In genomic region chr11:111395081-111395480, GRCh38 we compare ENCODE assay signal across 1 cellular context.
TF ChIP-seq lines count a peak whose summit lies in the region.

No MANE protein-coding gene starts in this region.

TF ChIP-seq in HepG2, 621 proteins besides CTCF, POLR2A, EP300 and RAD21 (continued from another document and continues in another):
- peak; percentile 62; the same call in 1 of the 2 replicates for TF ChIP-seq ZXDC (CRISPR knock-in tag; IDR thresholded peaks at IDR 0.05)
- peak; percentile 77; the same call in 1 of the 2 replicates for TF ChIP-seq TFDP1 (CRISPR knock-in tag; IDR thresholded peaks at IDR 0.05; ENCODE audit: borderline replicate concordance)
- TF ChIP-seq ZMAT5 (CRISPR knock-in tag; IDR thresholded peaks at IDR 0.05; ENCODE audit: borderline replicate concordance, low read depth), result no peak
- TF ChIP-seq ZNF10 (CRISPR knock-in tag; IDR thresholded peaks at IDR 0.05; ENCODE audit: borderline replicate concordance, low read depth), result no peak
- TF ChIP-seq ZNF713 (CRISPR knock-in tag; IDR thresholded peaks at IDR 0.05), result no peak
- peak; percentile 51; the same call in 1 of the 2 replicates for TF ChIP-seq MIXL1 (CRISPR knock-in tag; IDR thresholded peaks at IDR 0.05)
- TF ChIP-seq ZNF547 (CRISPR knock-in tag; IDR thresholded peaks at IDR 0.05), result peak; percentile 74; the same call in 1 of the 2 replicates
- TF ChIP-seq HNRNPL (IDR thresholded peaks at IDR 0.05; ENCODE audit: low read depth, low read length), result peak; percentile 72
- 0 out of 2 replicates have a peak, but pooled peaks have one; percentile 52 for TF ChIP-seq AHR (CRISPR knock-in tag; IDR thresholded peaks at IDR 0.05)
- peak; percentile 78 for TF ChIP-seq ZFX (CRISPR knock-in tag; IDR thresholded peaks at IDR 0.05; ENCODE audit: low read depth)
- peak; percentile 82 for TF ChIP-seq FOXA3 (CRISPR knock-in tag; IDR thresholded peaks at IDR 0.05)
- no peak for TF ChIP-seq SOX6 (IDR thresholded peaks at IDR 0.05)
- peak; percentile 96 for TF ChIP-seq SOX6 (CRISPR knock-in tag; IDR thresholded peaks at IDR 0.05)
- TF ChIP-seq PITX1 (CRISPR knock-in tag; IDR thresholded peaks at IDR 0.05), result 0 out of 2 replicates have a peak, but pooled peaks have one; percentile 24
- no peak for TF ChIP-seq CHD2 (IDR thresholded peaks at IDR 0.05; ENCODE audit: low read depth, low read length)
- TF ChIP-seq KLF6 (CRISPR knock-in tag; IDR thresholded peaks at IDR 0.05), result 0 out of 2 replicates have a peak, but pooled peaks have one; percentile 76
- TF ChIP-seq SOX13 (IDR thresholded peaks at IDR 0.05), result no peak
- peak in 1 of 2 experiments; percentile 95; a peak in 2 of 4 replicates for TF ChIP-seq SOX13 (CRISPR knock-in tag; conservative IDR thresholded peaks at IDR 0.05 in 1 of 2, IDR thresholded peaks at IDR 0.05 in 1 of 2)
- peak; percentile 40; the same call in 1 of the 2 replicates for TF ChIP-seq CEBPG (CRISPR knock-in tag; IDR thresholded peaks at IDR 0.05)
- TF ChIP-seq ZNF777 (CRISPR knock-in tag; IDR thresholded peaks at IDR 0.05), result no peak
- no peak for TF ChIP-seq JARID2 (CRISPR knock-in tag; IDR thresholded peaks at IDR 0.05; ENCODE audit: insufficient replicate concordance)
- no peak for TF ChIP-seq SIN3A (IDR thresholded peaks at IDR 0.05; ENCODE audit: borderline replicate concordance, low read depth, low read length)
- peak; percentile 85; the same call in 1 of the 2 replicates for TF ChIP-seq IKZF5 (CRISPR knock-in tag; IDR thresholded peaks at IDR 0.05)
- TF ChIP-seq ZKSCAN8 (CRISPR knock-in tag; IDR thresholded peaks at IDR 0.05; ENCODE audit: borderline replicate concordance), result peak; percentile 80; the same call in 1 of the 2 replicates
- TF ChIP-seq GPBP1L1 (CRISPR knock-in tag; IDR thresholded peaks at IDR 0.05), result no peak
- peak; percentile 41; the same call in 1 of the 2 replicates for TF ChIP-seq GATA4 (IDR thresholded peaks at IDR 0.05; ENCODE audit: borderline replicate concordance, low read depth)
- TF ChIP-seq ISX (CRISPR knock-in tag; conservative IDR thresholded peaks at IDR 0.05), result no peak
- TF ChIP-seq GTF2F1 (IDR thresholded peaks at IDR 0.05; ENCODE audit: low read length), result no peak
- TF ChIP-seq ARID5B (CRISPR knock-in tag; IDR thresholded peaks at IDR 0.05), result peak; percentile 79
- peak; percentile 92 for TF ChIP-seq GATAD2A (CRISPR knock-in tag; IDR thresholded peaks at IDR 0.05)
- TF ChIP-seq ZNF589 (CRISPR knock-in tag; conservative IDR thresholded peaks at IDR 0.05), result no peak
- TF ChIP-seq BHLHE40 (IDR thresholded peaks at IDR 0.05; ENCODE audit: low read length), result peak; percentile 30; the same call in 1 of the 2 replicates
- TF ChIP-seq BRD4 (CRISPR knock-in tag; IDR thresholded peaks at IDR 0.05), result peak; percentile 90
- peak; percentile 45; the same call in 1 of the 2 replicates for TF ChIP-seq ZNF563 (CRISPR knock-in tag; IDR thresholded peaks at IDR 0.05)
- TF ChIP-seq ZFP37 (CRISPR knock-in tag; IDR thresholded peaks at IDR 0.05; ENCODE audit: borderline replicate concordance), result peak; percentile 80; the same call in 1 of the 2 replicates
- peak; percentile 64; the same call in 1 of the 2 replicates for TF ChIP-seq ZNF362 (CRISPR knock-in tag; IDR thresholded peaks at IDR 0.05; ENCODE audit: borderline replicate concordance)
- no peak for TF ChIP-seq CSRNP2 (CRISPR knock-in tag; conservative IDR thresholded peaks at IDR 0.05; ENCODE audit: low read depth)
- TF ChIP-seq ZNF646 (CRISPR knock-in tag; IDR thresholded peaks at IDR 0.05), result no peak
- TF ChIP-seq HIVEP1 (CRISPR knock-in tag; IDR thresholded peaks at IDR 0.05), result no peak
- no peak for TF ChIP-seq TAF15 (IDR thresholded peaks at IDR 0.05; ENCODE audit: low read depth, low read length, poor library complexity, severe bottlenecking)
- 0 out of 2 replicates have a peak, but pooled peaks have one; percentile 30 for TF ChIP-seq NKX3-1 (CRISPR knock-in tag; IDR thresholded peaks at IDR 0.05)
- TF ChIP-seq RELA (CRISPR knock-in tag; IDR thresholded peaks at IDR 0.05), result no peak; the same call in 1 of the 2 replicates
- TF ChIP-seq ZNF121 (CRISPR knock-in tag; IDR thresholded peaks at IDR 0.05), result no peak
- peak; percentile 81; the same call in 1 of the 2 replicates for TF ChIP-seq RFXAP (CRISPR knock-in tag; IDR thresholded peaks at IDR 0.05; ENCODE audit: borderline replicate concordance)
